Comparison of ENCODE assay signal across 1 cellular context in genomic region chr2:241505781-241506201, GRCh38.
TF ChIP-seq lines count a peak whose summit lies in the region.

No MANE protein-coding gene starts in this region.

TF ChIP-seq in GM23338, 12 proteins besides CTCF, POLR2A, EP300 and RAD21:
- TF ChIP-seq JUNB (IDR thresholded peaks at IDR 0.05; ENCODE audit: unreplicated experiment) (no peak), POLR2AphosphoS5 (IDR thresholded peaks at IDR 0.05; ENCODE audit: low read depth) (no peak), ZNF331 (CRISPR knock-in tag; IDR thresholded peaks at IDR 0.05; ENCODE audit: low read depth) (no peak), REST (IDR thresholded peaks at IDR 0.05; ENCODE audit: unreplicated experiment) (no peak), STAT1 (IDR thresholded peaks at IDR 0.05; ENCODE audit: unreplicated experiment) (no peak), ZNF462 (CRISPR knock-in tag; IDR thresholded peaks at IDR 0.05) (no peak), EZH2 (IDR thresholded peaks at IDR 0.05; ENCODE audit: low read depth, unreplicated experiment) (no peak), CREB1 (CRISPR knock-in tag; IDR thresholded peaks at IDR 0.05; ENCODE audit: low read depth) (no peak), EZH2phosphoT487 (IDR thresholded peaks at IDR 0.05; ENCODE audit: unreplicated experiment) (no peak)
